ENCODE assay signal across 9 cellular contexts in genomic region chr2:42974303-42974696, GRCh38.
DNase-seq lines count a peak whose midpoint lies in the region; ATAC-seq and TF ChIP-seq lines count a peak whose summit lies in the region.
"Had no signal": no experiment of that assay in that cellular context is flagged by ENCODE, and none has a peak within 500 bp of the region (broad histone marks: within the 10 kb centered on the region; RNA-seq: fewer than 3 reads in every experiment).

No MANE protein-coding gene starts in this region.

- DNase-seq in Peyer's patch (peak in 1 of 3 donors; percentile 23), testis (no peak), occipital lobe (lab: John Stamatoyannopoulos, UW) (no peak), kidney tubule cell (ENCODE audit: low spot score) (no peak), NOMO-1 treated with DMSO at 0.1 percent for 48 hours (lab: John Stamatoyannopoulos, UW; ENCODE audit: unreplicated experiment) (no peak)

- no peak for TF ChIP-seq POLR2A in Peyer's patch (IDR thresholded peaks at IDR 0.05)
- TF ChIP-seq POLR2A in testis (IDR thresholded peaks at IDR 0.05) = no peak

- peak overlapping the region in 3 of 4 donors; percentile 33 to 71 (median 64) for H3K27ac ChIP-seq in Peyer's patch
- peak overlapping the region; percentile 54 for H3K27ac ChIP-seq in duodenal mucosa (ENCODE audit: low read depth, low read length)
- peak overlapping the region; percentile 39 for H3K27ac ChIP-seq in muscle layer of colon (ENCODE audit: low read depth, low read length)
- H3K27ac ChIP-seq in testis = peak overlapping the region; percentile 77 to 84
- H3K27ac ChIP-seq: epithelial cell of prostate had no signal

- 47 to 55% methylated on average over 2 of the region's 2 CpGs for WGBS in testis, 2 donors

- no peaks in the 10 kb centered on the region for H3K27me3 ChIP-seq in Peyer's patch
- no peaks in the 10 kb centered on the region for H3K27me3 ChIP-seq in duodenal mucosa (ENCODE audit: control insufficient read depth in 1 of 2, insufficient read depth in 2 of 2, low read length in 2 of 2)
- H3K27me3 ChIP-seq in muscle layer of colon (ENCODE audit: control insufficient read depth in 1 of 2, insufficient read depth in 2 of 2, low read length in 2 of 2) = no peaks in the 10 kb centered on the region
- H3K27me3 ChIP-seq in testis = no peaks in the 10 kb centered on the region

- ATAC-seq in GM21360 (IDR thresholded peaks at IDR 0.05; ENCODE audit: unreplicated experiment) = no peak

- H3K9ac ChIP-seq in duodenal mucosa (ENCODE audit: low read depth in 1 of 2, low read length in 2 of 2) = peak overlapping the region; percentile 1 to 54
- H3K9ac ChIP-seq in muscle layer of colon (ENCODE audit: low read length) = no peak overlapping the region

- no peak for TF ChIP-seq CTCF in Peyer's patch (IDR thresholded peaks at IDR 0.05)
- TF ChIP-seq CTCF in testis (IDR thresholded peaks at IDR 0.05) = no peak

- no peaks in the 10 kb centered on the region for H3K36me3 ChIP-seq in Peyer's patch
- H3K36me3 ChIP-seq in duodenal mucosa (ENCODE audit: control insufficient read depth in 1 of 2, insufficient read depth in 2 of 2, low read length in 2 of 2) = no peaks in the 10 kb centered on the region
- no peaks in the 10 kb centered on the region for H3K36me3 ChIP-seq in muscle layer of colon (ENCODE audit: insufficient read depth, low read length)
- no peaks in the 10 kb centered on the region for H3K36me3 ChIP-seq in testis (ENCODE audit: low read depth, missing control alignments)

- no peaks in the 10 kb centered on the region for H3K9me3 ChIP-seq in Peyer's patch
- H3K9me3 ChIP-seq in duodenal mucosa (ENCODE audit: control insufficient read depth in 1 of 2, low read length in 2 of 2) = no peaks in the 10 kb centered on the region
- H3K9me3 ChIP-seq in muscle layer of colon (ENCODE audit: low read length) = no peaks in the 10 kb centered on the region
- H3K9me3 ChIP-seq in testis = no peaks in the 10 kb centered on the region

- intact Hi-C loops in testis (cut with DNase I; ENCODE audit: low total_unique reads) = loop anchor here (5.0 to 10.0 kb wide), 2 partner anchors 253 to 511 kb away; partner anchors contain the start of gene ZFP36L2

- peaks cover 0 to 15% (median 6%) of the 10 kb centered on the region in 4 donors for H3K4me1 ChIP-seq in Peyer's patch
- peaks cover 38 to 43% of the 10 kb centered on the region in 2 donors for H3K4me1 ChIP-seq in duodenal mucosa (ENCODE audit: control insufficient read depth in 1 of 2, insufficient read depth in 2 of 2, low read length in 2 of 2)
- peaks cover 19% of the 10 kb centered on the region for H3K4me1 ChIP-seq in muscle layer of colon (ENCODE audit: insufficient read depth, low read length)
- H3K4me1 ChIP-seq in testis = peaks cover 25% of the 10 kb centered on the region

- no peak overlapping the region for H3K4me3 ChIP-seq in Peyer's patch
- no peak overlapping the region for H3K4me3 ChIP-seq in duodenal mucosa (ENCODE audit: low read depth in 1 of 2, low read length in 2 of 2)
- no peak overlapping the region for H3K4me3 ChIP-seq in muscle layer of colon (ENCODE audit: low read depth in 1 of 2, low read length in 2 of 2)
- no peak overlapping the region for H3K4me3 ChIP-seq in testis
